In the genomic region with DNA sequence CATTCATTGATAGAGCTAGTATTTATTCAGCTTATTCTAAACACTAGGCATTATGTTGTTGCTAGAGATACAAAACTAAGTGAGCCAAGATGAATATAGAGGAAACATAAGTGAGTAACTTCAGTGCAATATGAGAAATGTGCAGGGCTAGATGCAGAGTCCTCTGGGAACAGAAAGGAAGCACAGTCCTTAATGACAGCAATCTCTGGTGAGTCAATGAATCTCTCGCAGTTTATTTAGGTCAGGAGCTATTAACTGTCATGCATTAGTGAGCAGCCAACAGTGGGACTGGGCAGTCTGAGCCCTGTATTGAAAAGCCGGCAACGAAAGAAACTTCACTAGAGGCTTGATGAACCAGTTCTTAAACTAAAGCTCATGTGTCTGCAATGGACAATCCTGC, we compare ENCODE assay signal across 22 cellular contexts.
A peak's percentile ranks its signal among the peaks of the same experiment; 100 is the strongest.
DNase-seq lines count a peak whose midpoint lies in the region; ATAC-seq, FAIRE-seq and TF ChIP-seq lines count a peak whose summit lies in the region.
"Had no signal": no experiment of that assay in that cellular context is flagged by ENCODE, and none has a peak within 500 bp of the region (broad histone marks: within the 10 kb centered on the region; RNA-seq: fewer than 3 reads in every experiment).

No MANE protein-coding gene starts in this region.

- FAIRE-seq in HTR-8/SVneo (lab: Jason Lieb, UNC), result peak; percentile 16
- FAIRE-seq: G401.6, TTC549 had no signal

- peak overlapping the region; percentile 28 to 76 (median 65) for H3K4me2 ChIP-seq in BLaER1 treated with 17β-estradiol and CSF1 and Interleukin-3, amounts not matched to agents 10 nM and 100 nM

- H3K27ac ChIP-seq in BLaER1 treated with 17β-estradiol and CSF1 and Interleukin-3, amounts not matched to agents 10 nM and 100 nM, result peak overlapping the region in 2 of 11 experiments; percentile 17 to 61; a peak in 3 of 22 replicates
- H3K27ac ChIP-seq: heart left ventricle, left lung, SJSA1 had no signal

- DNase-seq in HTR-8/SVneo (ENCODE audit: insufficient read length, low spot score) (no peak), choroid plexus epithelial cell (ENCODE audit: low read depth) (peak; percentile 40), left kidney (ENCODE audit: low read depth, low spot score) (peak; percentile 43), NCI-H2171 treated with DMSO at 0.1 percent for 48 hours (lab: John Stamatoyannopoulos, UW) (no peak)
- DNase-seq in stimulated activated CD4-positive, alpha-beta T cell treated with anti-CD3 and anti-CD28 coated beads, Interleukin-1b, Interleukin-23, amount 100 ng/mL, for 48 hours, result no peak
- DNase-seq: activated CD8-positive, alpha-beta T cell treated with anti-CD3 and anti-CD28 coated beads for 36 hours; activated gamma-delta T cell; CD4-positive, alpha-beta T cell; effector memory CD8-positive, alpha-beta T cell; heart left ventricle; Karpas-422; left lung; natural killer cell; NCI-H1930; NK-92 treated with Interleukin-12 subunit alpha and Interleukin-12 subunit beta, amount 100 ng/mL, for 24 hours; stimulated activated CD4-positive, alpha-beta T cell treated with anti-CD3 and anti-CD28 coated beads, Interleukin-2, amount 100 ng/mL, for 24 hours had no signal

- H3K36me3 ChIP-seq in BLaER1 treated with 17β-estradiol and CSF1 and Interleukin-3, amounts not matched to agents 10 nM and 100 nM, result no peaks in the 10 kb centered on the region
- H3K36me3 ChIP-seq: heart left ventricle, left lung, SJSA1 had no signal

- no peaks in the 10 kb centered on the region for H4K20me1 ChIP-seq in BLaER1 treated with 17β-estradiol and CSF1 and Interleukin-3, amounts not matched to agents 10 nM and 100 nM

- H3K27me3 ChIP-seq in BLaER1 treated with 17β-estradiol and CSF1 and Interleukin-3, amounts not matched to agents 10 nM and 100 nM, result no peaks in the 10 kb centered on the region
- H3K27me3 ChIP-seq: heart left ventricle, left lung, SJSA1 had no signal

- peaks cover 8 to 22% (median 16%) of the 10 kb centered on the region in 10 experiments; a peak in 19 of 20 replicates for H3K4me1 ChIP-seq in BLaER1 treated with 17β-estradiol and CSF1 and Interleukin-3, amounts not matched to agents 10 nM and 100 nM
- H3K4me1 ChIP-seq: heart left ventricle, left lung, SJSA1 had no signal

- H3K4me3 ChIP-seq in BLaER1 treated with 17β-estradiol and CSF1 and Interleukin-3, amounts not matched to agents 10 nM and 100 nM, result peak overlapping the region in 1 of 10 experiments; percentile 8; a peak in 1 of 20 replicates
- H3K4me3 ChIP-seq in choroid plexus epithelial cell (ENCODE audit: low read depth, low read length), result no peak overlapping the region
- H3K4me3 ChIP-seq: heart left ventricle, left lung, SJSA1 had no signal

- TF ChIP-seq CTCF in choroid plexus epithelial cell (conservative IDR thresholded peaks at IDR 0.05; ENCODE audit: low read depth, low read length), result no peak

- H3K9ac ChIP-seq in BLaER1 treated with 17β-estradiol and CSF1 and Interleukin-3, amounts not matched to agents 10 nM and 100 nM, result peak overlapping the region in 2 of 11 experiments; percentile 35 to 44; a peak in 2 of 22 replicates

- no peak for ATAC-seq in GM18519 (IDR thresholded peaks at IDR 0.05; ENCODE audit: low FRiP score, unreplicated experiment)
- ATAC-seq in HG03469 (IDR thresholded peaks at IDR 0.05; ENCODE audit: unreplicated experiment), result no peak
- ATAC-seq: activated CD8-positive, alpha-beta T cell treated with anti-CD3 and anti-CD28 coated beads for 36 hours; effector memory CD8-positive, alpha-beta T cell; left lung; natural killer cell had no signal

- no peaks in the 10 kb centered on the region for H3K9me3 ChIP-seq in BLaER1 treated with 17β-estradiol and CSF1 and Interleukin-3, amounts not matched to agents 10 nM and 100 nM (replicated peaks in 1 of 11)
- H3K9me3 ChIP-seq: heart left ventricle, left lung, SJSA1 had no signal

Comparison
In these comparisons a context has a peak if more than half of its experiments do, and no peak if none do; other contexts are left out.
1. DNase-seq: peak in choroid plexus epithelial cell (single experiment) and left kidney (single experiment); none in HTR-8/SVneo (single experiment), NCI-H2171 treated with DMSO at 0.1 percent for 48 hours (single experiment) and stimulated activated CD4-positive, alpha-beta T cell treated with anti-CD3 and anti-CD28 coated beads, Interleukin-1b, Interleukin-23, amount 100 ng/mL, for 48 hours (single experiment).